Comparison of ENCODE assay signal across 19 cellular contexts in genomic region chr4:12545845-12546244, GRCh38.
"Had no signal": no experiment of that assay in that cellular context is flagged by ENCODE, and none has a peak within 500 bp of the region (broad histone marks: within the 10 kb centered on the region; RNA-seq: fewer than 3 reads in every experiment).

No MANE protein-coding gene starts in this region.

- H3K4me3 ChIP-seq: esophagus muscularis mucosa, heart left ventricle, mucosa of descending colon, psoas muscle, skin epidermis, stomach, thoracic aorta, transverse colon had no signal

- DNase-seq: effector memory CD4-positive, alpha-beta T cell; foreskin melanocyte; heart left ventricle; hypothalamus; kidney glomerular epithelial cell; mucosa of descending colon; naive thymus-derived CD8-positive, alpha-beta T cell; psoas muscle; retina; stimulated activated CD4-positive, alpha-beta T cell treated with anti-CD3 and anti-CD28 coated beads, Interleukin-2, amount 100 ng/mL, for 24 hours; stimulated activated CD4-positive, alpha-beta T cell treated with anti-CD3 and anti-CD28 coated beads, Interleukin-4, amount 100 ng/mL, for 4 hours; stimulated activated naive B cell treated with anti-CD40 and anti-IgM and Interleukin-4, amounts not matched to agents 10 μg/mL and 1 μg/mL and 100 μg/mL, for 72 hours; stomach; substantia nigra; transverse colon had no signal

- ATAC-seq: heart left ventricle; mucosa of descending colon; naive thymus-derived CD8-positive, alpha-beta T cell; psoas muscle; sciatic nerve; stimulated activated naive B cell treated with anti-CD40 and anti-IgM and Interleukin-4, amounts not matched to agents 10 μg/mL and 1 μg/mL and 100 μg/mL, for 72 hours had no signal
